In the genomic region with DNA sequence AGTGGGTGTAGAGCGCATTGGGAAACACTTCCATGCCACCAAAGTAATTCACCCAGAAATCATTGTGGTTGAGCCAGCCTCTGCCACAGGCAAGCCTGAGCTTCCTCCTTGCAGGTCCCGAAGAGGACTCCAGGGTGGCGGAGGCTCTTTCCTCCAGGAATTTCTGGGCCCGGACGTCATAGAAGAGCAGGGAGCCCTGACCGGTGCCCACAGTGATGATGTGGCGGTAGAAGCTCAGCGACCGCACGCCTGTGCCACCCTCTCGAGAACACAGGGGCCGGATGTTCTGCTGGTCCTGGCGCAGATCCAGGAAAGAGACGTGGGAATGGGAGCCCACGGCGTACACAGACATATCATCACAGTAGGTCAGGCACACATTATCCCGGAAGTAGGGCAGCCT, we compare ENCODE assay signal across 25 cellular contexts. TPM values are rescaled to one million over a fixed set of nuclear protein-coding genes. Genes with fewer than 3 reads are reported as not detected.
DNase-seq lines count a peak whose midpoint lies in the region; ATAC-seq and TF ChIP-seq lines count a peak whose summit lies in the region.
"Had no signal": no experiment of that assay in that cellular context is flagged by ENCODE, and none has a peak within 500 bp of the region (broad histone marks: within the 10 kb centered on the region; RNA-seq: fewer than 3 reads in every experiment).

No MANE protein-coding gene starts in this region.

- DNase-seq in GM23338 (ENCODE audit: low spot score) = peak; percentile 3
- DNase-seq in chondrocyte (ENCODE audit: low spot score) = peak; percentile 84
- no peak for DNase-seq in kidney epithelial cell (ENCODE audit: low read depth)
- DNase-seq in stomach = no peak
- no peak for DNase-seq in T-helper 17 cell
- DNase-seq in HEK293T (ENCODE audit: extremely low spot score) = no peak
- DNase-seq in NCI-H446 treated with DMSO at 0.1 percent for 48 hours (lab: John Stamatoyannopoulos, UW) = no peak
- DNase-seq: Caco-2; CD4-positive, alpha-beta memory T cell; DMS 273 treated with DMSO at 0.1 percent for 48 hours; HFFc6; KG1; NCI-H1092 treated with DMSO at 0.1 percent for 48 hours; NCI-H1436 treated with DMSO at 0.1 percent for 48 hours; NCI-H1930; NCI-H2227 treated with DMSO at 0.1 percent for 48 hours; NCI-H510A treated with DMSO at 0.1 percent for 48 hours; NCI-H748 treated with DMSO at 0.1 percent for 48 hours; PC-9; RPMI8226; SHP77 treated with DMSO at 0.1 percent for 48 hours; SK-N-SH had no signal

- POLR2A ChIA-PET in HEK293T (lab: Yijun Ruan, JAX) = no interaction called here

- peaks cover 29% of the 10 kb centered on the region for H3K27me3 ChIP-seq in GM23338 (ENCODE audit: insufficient read depth)
- H3K27me3 ChIP-seq in kidney epithelial cell (ENCODE audit: control insufficient read depth, insufficient read depth, low read length) = no peaks in the 10 kb centered on the region
- H3K27me3 ChIP-seq in stomach = peaks cover 0 to 14% (median 0%) of the 10 kb centered on the region in 3 donors

- 0 out of 3 replicates have a peak, but pooled peaks cover 2% of the 10 kb centered on the region for H3K36me3 Mint-ChIP-seq in GM23338 (ENCODE audit: low read depth)
- H3K36me3 Mint-ChIP-seq in chondrocyte (ENCODE audit: low read depth) = no peaks in the 10 kb centered on the region
- H3K36me3 Mint-ChIP-seq in T-helper 17 cell (ENCODE audit: low read depth) = no peaks in the 10 kb centered on the region
- H3K36me3 Mint-ChIP-seq: CD4-positive, alpha-beta memory T cell had no signal

- no peaks in the 10 kb centered on the region for H3K9me2 ChIP-seq in GM23338 (ENCODE audit: insufficient read depth)
- H3K9me2 ChIP-seq: SK-N-SH had no signal

- no peak overlapping the region for H2AFZ ChIP-seq in GM23338
- H2AFZ ChIP-seq: PC-9 had no signal

- H3K4me1 ChIP-seq in GM23338 (ENCODE audit: insufficient read depth) (peaks cover 7% of the 10 kb centered on the region; the same call in 1 of the 2 replicates), stomach (no peaks in the 10 kb centered on the region)
- H3K4me1 ChIP-seq: BLaER1 treated with 17β-estradiol and CSF1 and Interleukin-3, amounts not matched to agents 10 nM and 100 nM; Caco-2 had no signal

- H3K27ac ChIP-seq in GM23338 (ENCODE audit: low read depth) (no peak overlapping the region), stomach (peak overlapping the region in 1 of 5 donors; percentile 16)
- H3K27ac ChIP-seq: BLaER1 treated with 17β-estradiol and CSF1 and Interleukin-3, amounts not matched to agents 10 nM and 100 nM; PC-9 had no signal

- H3K9me3 Mint-ChIP-seq in GM23338 (peaks cover 3% of the 10 kb centered on the region; the same call in 2 of the 3 replicates), chondrocyte (ENCODE audit: low read depth) (peaks cover 19% of the 10 kb centered on the region)

- H3K4me3 ChIP-seq in GM23338 (peak overlapping the region; percentile 54; the same call in 1 of the 2 replicates), kidney epithelial cell (ENCODE audit: low read depth, low read length) (peak overlapping the region; percentile 9), stomach (peak overlapping the region in 3 of 4 donors; percentile 9 to 41 (median 32))
- H3K4me3 ChIP-seq: BLaER1 treated with 17β-estradiol and CSF1 and Interleukin-3, amounts not matched to agents 10 nM and 100 nM; PC-9 had no signal

- H3K36me3 ChIP-seq in GM23338 (ENCODE audit: insufficient read depth) (no peaks in the 10 kb centered on the region), kidney epithelial cell (ENCODE audit: control insufficient read depth, insufficient read depth, low read length) (no peaks in the 10 kb centered on the region), stomach (no peaks in the 10 kb centered on the region)
- H3K36me3 ChIP-seq: BLaER1 treated with 17β-estradiol and CSF1 and Interleukin-3, amounts not matched to agents 10 nM and 100 nM had no signal

- 69 to 97% (median 82%) methylated on average over 7 to 17 of the region's 17 CpGs for WGBS in stomach, 5 donors

- H4K20me1 ChIP-seq in GM23338 (replicated peaks; ENCODE audit: insufficient read depth) = no peaks in the 10 kb centered on the region
- H4K20me1 ChIP-seq: BLaER1 treated with 17β-estradiol and CSF1 and Interleukin-3, amounts not matched to agents 10 nM and 100 nM had no signal

- peak overlapping the region; percentile 72; the same call in 1 of the 2 replicates for H3K4me2 ChIP-seq in GM23338
- H3K4me2 ChIP-seq: BLaER1 treated with 17β-estradiol and CSF1 and Interleukin-3, amounts not matched to agents 10 nM and 100 nM; PC-9; SK-N-SH had no signal

- H3K27ac Mint-ChIP-seq in GM23338 (no peak overlapping the region), chondrocyte (ENCODE audit: unreplicated experiment) (no peak overlapping the region), T-helper 17 cell (no peak overlapping the region)
- H3K27ac Mint-ChIP-seq: CD4-positive, alpha-beta memory T cell; HFFc6 had no signal

- TF ChIP-seq EP300 in stomach (IDR thresholded peaks at IDR 0.05) = no peak

- H3K79me2 ChIP-seq in GM23338 (replicated peaks; ENCODE audit: insufficient read depth) = no peaks in the 10 kb centered on the region

- H3F3A ChIP-seq in GM23338 (replicated peaks; ENCODE audit: low read depth) = no peaks in the 10 kb centered on the region

- H3K4me1 Mint-ChIP-seq in GM23338 (peaks cover 8% of the 10 kb centered on the region; the same call in 2 of the 3 replicates), chondrocyte (ENCODE audit: low read depth) (no peaks in the 10 kb centered on the region), T-helper 17 cell (no peaks in the 10 kb centered on the region)
- H3K4me1 Mint-ChIP-seq: CD4-positive, alpha-beta memory T cell had no signal

- H3K27me3 Mint-ChIP-seq in GM23338 (ENCODE audit: insufficient read depth, low read depth, poor library complexity) (peaks cover 12% of the 10 kb centered on the region), chondrocyte (ENCODE audit: low read depth) (peaks cover 8% of the 10 kb centered on the region), T-helper 17 cell (no peaks in the 10 kb centered on the region)
- H3K27me3 Mint-ChIP-seq: CD4-positive, alpha-beta memory T cell had no signal

- no peak overlapping the region for H3K4me3 Mint-ChIP-seq in GM23338
- H3K4me3 Mint-ChIP-seq in chondrocyte (ENCODE audit: unreplicated experiment) = no peak overlapping the region
- no peak overlapping the region for H3K4me3 Mint-ChIP-seq in T-helper 17 cell
- H3K4me3 Mint-ChIP-seq: CD4-positive, alpha-beta memory T cell; HFFc6 had no signal

- ATAC-seq in GM23338 (no peak; the same call in 2 of the 3 replicates), T-helper 17 cell (no peak)

- TF ChIP-seq POLR2A in stomach (IDR thresholded peaks at IDR 0.05) = no peak

- intact Hi-C loops in stomach (cut with DNase I; ENCODE audit: low total_unique reads) = no loop called here

- H3K9me3 ChIP-seq in stomach = peaks cover 0 to 14% (median 7%) of the 10 kb centered on the region in 4 donors
- no peaks in the 10 kb centered on the region for H3K9me3 ChIP-seq in T-helper 17 cell (ENCODE audit: control insufficient read depth, low read length, poor library complexity, severe bottlenecking)
- H3K9me3 ChIP-seq: Caco-2, SK-N-SH had no signal

- TF ChIP-seq CTCF in GM23338 (conservative IDR thresholded peaks at IDR 0.05; ENCODE audit: low read depth in 2 of 2) = no peak
- TF ChIP-seq CTCF in chondrocyte (IDR thresholded peaks at IDR 0.05) = no peak
- no peak for TF ChIP-seq CTCF in kidney epithelial cell (IDR thresholded peaks at IDR 0.05; ENCODE audit: insufficient read depth, low read length, poor library complexity, severe bottlenecking)
- TF ChIP-seq CTCF in stomach (IDR thresholded peaks at IDR 0.05) = no peak

- CTCF ChIA-PET in HEK293T (lab: Yijun Ruan, JAX) = no interaction called here

TF ChIP-seq in GM23338, 12 proteins besides CTCF, POLR2A, EP300 and RAD21 (continues in another document):
- TF ChIP-seq POLR2AphosphoS5 (IDR thresholded peaks at IDR 0.05; ENCODE audit: low read depth) = no peak
- no peak for TF ChIP-seq CREB1 (CRISPR knock-in tag; IDR thresholded peaks at IDR 0.05; ENCODE audit: low read depth)

TF ChIP-seq in HEK293T, 16 proteins besides CTCF, POLR2A, EP300 and RAD21:
- TF ChIP-seq ARNT (IDR thresholded peaks at IDR 0.05) (no peak), FOXM1 (IDR thresholded peaks at IDR 0.05; ENCODE audit: borderline replicate concordance) (no peak), ZNF384 (IDR thresholded peaks at IDR 0.05) (no peak), ELF4 (IDR thresholded peaks at IDR 0.05) (no peak), NFRKB (IDR thresholded peaks at IDR 0.05) (no peak), L3MBTL2 (conservative IDR thresholded peaks at IDR 0.05) (no peak), LEF1 (IDR thresholded peaks at IDR 0.05; ENCODE audit: borderline replicate concordance) (no peak), TARDBP (IDR thresholded peaks at IDR 0.05) (no peak), BHLHE40 (IDR thresholded peaks at IDR 0.05; ENCODE audit: borderline replicate concordance) (no peak), SP1 (IDR thresholded peaks at IDR 0.05) (no peak), HDGF (IDR thresholded peaks at IDR 0.05; ENCODE audit: borderline replicate concordance) (no peak), SUZ12 (IDR thresholded peaks at IDR 0.05) (no peak), FOXK2 (IDR thresholded peaks at IDR 0.05) (no peak), FOXA1 (IDR thresholded peaks at IDR 0.05) (no peak)

RNA-seq across cellular contexts. Expression of gene DCAF12L1, which starts 1.3 kb away (rescaled TPM):
- 5.6 and 6.8 TPM in 2 replicates for total RNA-seq in GM23338 (2014; rRNA removed; shearing (Covaris generic))
- polyA plus RNA-seq in GM23338 (2016; fragmentation: Nextera tagmentation; extraction: Ambion mirVana) (3.2 and 3.8 TPM in 2 replicates), stomach (1 to 10 TPM in 1 of 3 donors, under 1 TPM in 2; 0.18 to 1.1 (median 0.46) TPM)
- total RNA-seq in chondrocyte (not detected in 3 replicates), kidney epithelial cell (2.1 and 2.9 TPM in 2 replicates), stomach (1 to 10 TPM in 2 of 5 donors, not detected in 3; 1.3 to 6.4 TPM), T-helper 17 cell (not detected)
- total RNA-seq: Caco-2; CD4-positive, alpha-beta memory T cell; G401; HFFc6; HT1080; PC-9 had no signal
- polyA plus RNA-seq: CD4-positive, alpha-beta memory T cell; SK-N-SH had no signal

Comparison
In these comparisons a context has a peak if more than half of its experiments do, and no peak if none do; other contexts are left out.
1. DNase-seq: peak in GM23338 (single experiment) and chondrocyte (single experiment); none in kidney epithelial cell (single experiment), stomach (single experiment), T-helper 17 cell (0 of 3), HEK293T (single experiment) and NCI-H446 treated with DMSO at 0.1 percent for 48 hours (single experiment).
2. Peak in every context shown above with its lines, with median percentiles within 50 percentile points of each other: H3K4me3 ChIP-seq.